In genomic region chr11:66668653-66669430, GRCh38 we compare ENCODE assay signal across 18 cellular contexts. TPM values are rescaled to one million over a fixed set of nuclear protein-coding genes. Genes with fewer than 3 reads are reported as not detected.
DNase-seq lines count a peak whose midpoint lies in the region; ATAC-seq and TF ChIP-seq lines count a peak whose summit lies in the region.
"Had no signal": no experiment of that assay in that cellular context is flagged by ENCODE, and none has a peak within 500 bp of the region (broad histone marks: within the 10 kb centered on the region; RNA-seq: fewer than 3 reads in every experiment).

No MANE protein-coding gene starts in this region.

- peak; percentile 13 to 20 for ATAC-seq in activated naive CD4-positive, alpha-beta T cell treated with anti-CD3 and anti-CD28 coated beads, Interleukin-2, amount 50 U/mL, for 72 hours
- ATAC-seq in RWPE2 (ENCODE audit: low read depth) (0 out of 3 replicates have a peak, but pooled peaks have one; percentile 12), mucosa of descending colon (peak; percentile 9), HG03354 (IDR thresholded peaks at IDR 0.05; ENCODE audit: poor library complexity, severe bottlenecking, unreplicated experiment) (no peak)

- H3K9me3 ChIP-seq in RWPE2 (ENCODE audit: severe bottlenecking) (no peaks in the 10 kb centered on the region), mucosa of descending colon (no peaks in the 10 kb centered on the region), thymus (ENCODE audit: control insufficient read depth) (no peaks in the 10 kb centered on the region)
- H3K9me3 ChIP-seq: SJSA1, stomach, vagina had no signal

- H3K27ac ChIP-seq in RWPE2 (ENCODE audit: poor library complexity, severe bottlenecking) = no peak overlapping the region
- peak overlapping the region; percentile 56 for H3K27ac ChIP-seq in thymus (ENCODE audit: low read depth)
- H3K27ac ChIP-seq: GM23248, SJSA1, stomach, vagina had no signal

- no peaks in the 10 kb centered on the region for H3K9me3 Mint-ChIP-seq in activated naive CD4-positive, alpha-beta T cell treated with anti-CD3 and anti-CD28 coated beads, Interleukin-2, amount 50 U/mL, for 72 hours
- no peaks in the 10 kb centered on the region for H3K9me3 Mint-ChIP-seq in activated naive CD4-positive, alpha-beta T cell treated with anti-CD3 and anti-CD28 coated beads, Interleukin-2, amount 10 ng/mL, durations not matched to agents 7 days and 5 days

- H3K4me1 Mint-ChIP-seq in activated naive CD4-positive, alpha-beta T cell treated with anti-CD3 and anti-CD28 coated beads, Interleukin-2, amount 10 ng/mL, durations not matched to agents 7 days and 5 days = peaks cover 15% of the 10 kb centered on the region

- 95% methylated on average over 26 of the region's 26 CpGs for whole genome bisulfite sequencing in thymus

- TF ChIP-seq CTCF in RWPE2 (IDR thresholded peaks at IDR 0.05; ENCODE audit: poor library complexity, severe bottlenecking) (no peak), mucosa of descending colon (IDR thresholded peaks at IDR 0.05) (no peak)

- peak overlapping the region; percentile 3 to 26 for H3K27ac Mint-ChIP-seq in activated naive CD4-positive, alpha-beta T cell treated with anti-CD3 and anti-CD28 coated beads, Interleukin-2, amount 50 U/mL, for 72 hours
- H3K27ac Mint-ChIP-seq in activated naive CD4-positive, alpha-beta T cell treated with anti-CD3 and anti-CD28 coated beads, Interleukin-2, amount 10 ng/mL, durations not matched to agents 7 days and 5 days = no peak overlapping the region

- H3K36me3 Mint-ChIP-seq in activated naive CD4-positive, alpha-beta T cell treated with anti-CD3 and anti-CD28 coated beads, Interleukin-2, amount 50 U/mL, for 72 hours = peaks cover 0 to 19% of the 10 kb centered on the region in 2 donors
- H3K36me3 Mint-ChIP-seq in activated naive CD4-positive, alpha-beta T cell treated with anti-CD3 and anti-CD28 coated beads, Interleukin-2, amount 10 ng/mL, durations not matched to agents 7 days and 5 days = peaks cover 41% of the 10 kb centered on the region

- H3K27me3 Mint-ChIP-seq in activated naive CD4-positive, alpha-beta T cell treated with anti-CD3 and anti-CD28 coated beads, Interleukin-2, amount 10 ng/mL, durations not matched to agents 7 days and 5 days = no peaks in the 10 kb centered on the region

- H3K27me3 ChIP-seq in RWPE2 (ENCODE audit: insufficient read depth, poor library complexity, severe bottlenecking) (no peaks in the 10 kb centered on the region), thymus (ENCODE audit: control insufficient read depth, insufficient read depth) (no peaks in the 10 kb centered on the region)
- H3K27me3 ChIP-seq: SJSA1, stomach, vagina had no signal

- no peak overlapping the region for H3K4me3 ChIP-seq in RWPE2 (ENCODE audit: severe bottlenecking)
- H3K4me3 ChIP-seq in mucosa of descending colon = no peak overlapping the region
- no peak overlapping the region for H3K4me3 ChIP-seq in thymus (ENCODE audit: low read length)
- H3K4me3 ChIP-seq: GM23248, SJSA1, stomach, vagina had no signal

- intact Hi-C loops in mucosa of descending colon (cut with DNase I, micrococcal nuclease) = no loop called here

- CTCF ChIA-PET in activated naive CD4-positive, alpha-beta T cell treated with anti-CD3 and anti-CD28 coated beads, Interleukin-2, amount 10 ng/mL, durations not matched to agents 7 days and 5 days (lab: Charles Lee) = interaction anchor here (0.6 to 0.9 kb wide), 2 partner anchors 9 to 12 kb away, joined by 3 read pairs; no protein-coding TSS in a partner anchor

- no peak overlapping the region for H3K4me3 Mint-ChIP-seq in activated naive CD4-positive, alpha-beta T cell treated with anti-CD3 and anti-CD28 coated beads, Interleukin-2, amount 10 ng/mL, durations not matched to agents 7 days and 5 days

- no peaks in the 10 kb centered on the region for H3K4me1 ChIP-seq in RWPE2 (ENCODE audit: insufficient read depth, poor library complexity, severe bottlenecking)
- H3K4me1 ChIP-seq in mucosa of descending colon (ENCODE audit: low read depth) = no peaks in the 10 kb centered on the region
- H3K4me1 ChIP-seq in thymus (ENCODE audit: control insufficient read depth, insufficient read depth, low read length) = peaks cover 13% of the 10 kb centered on the region
- H3K4me1 ChIP-seq: SJSA1 had no signal

- DNase-seq in activated naive CD4-positive, alpha-beta T cell treated with anti-CD3 and anti-CD28 coated beads, Interleukin-2, amount 50 U/mL, for 72 hours (ENCODE audit: low spot score in 2 of 2) = no peak
- no peak for DNase-seq in activated naive CD4-positive, alpha-beta T cell treated with anti-CD3 and anti-CD28 coated beads, Interleukin-2, amount 10 ng/mL, durations not matched to agents 7 days and 5 days
- no peak for DNase-seq in RWPE2 (ENCODE audit: low spot score)
- DNase-seq in mucosa of descending colon = no peak
- DNase-seq in AG08396 (ENCODE audit: low spot score) = no peak
- no peak for DNase-seq in OCI-M1 (lab: John Stamatoyannopoulos, UW)
- DNase-seq: activated CD4-positive, alpha-beta T cell treated with anti-CD3 and anti-CD28 coated beads for 48 hours; central memory CD4-positive, alpha-beta T cell; GDM1; GM23248; Kasumi-1; NCI-H187 treated with DMSO at 0.1 percent for 48 hours; NCI-H446; stomach had no signal

- peaks cover 62% of the 10 kb centered on the region for H3K36me3 ChIP-seq in RWPE2 (ENCODE audit: low read depth)
- no peaks in the 10 kb centered on the region for H3K36me3 ChIP-seq in mucosa of descending colon (ENCODE audit: low read depth)
- peaks cover 24% of the 10 kb centered on the region for H3K36me3 ChIP-seq in thymus (ENCODE audit: control insufficient read depth, insufficient read depth)

RNA-seq across cellular contexts. Expression of gene RBM4B, which starts 8.8 kb away (rescaled TPM):
- 10 to 100 TPM; 15.2 to 19.8 TPM for total RNA-seq in activated naive CD4-positive, alpha-beta T cell treated with anti-CD3 and anti-CD28 coated beads, Interleukin-2, amount 50 U/mL, for 72 hours
- total RNA-seq in mucosa of descending colon = 10 to 100 TPM; 16.7 to 22.7 (median 16.7) TPM
- polyA plus RNA-seq in thymus = 17.9 TPM

RNA-seq across cellular contexts. Expression of gene RBM4, which starts 30.3 kb away (rescaled TPM):
- total RNA-seq in activated naive CD4-positive, alpha-beta T cell treated with anti-CD3 and anti-CD28 coated beads, Interleukin-2, amount 50 U/mL, for 72 hours = 100 to 1,000 TPM in 1 of 2 donors, 10 to 100 TPM in 1; 87.0 to 132 TPM
- 100 to 1,000 TPM; 101 to 125 (median 104) TPM for total RNA-seq in mucosa of descending colon
- polyA plus RNA-seq in thymus = 121 TPM

RNA-seq across cellular contexts. Expression of gene RBM14, which starts 52.4 kb away (rescaled TPM):
- 100 to 1,000 TPM; 147 to 182 TPM for total RNA-seq in activated naive CD4-positive, alpha-beta T cell treated with anti-CD3 and anti-CD28 coated beads, Interleukin-2, amount 50 U/mL, for 72 hours
- total RNA-seq in mucosa of descending colon = 10 to 100 TPM; 63.8 to 87.0 (median 72.6) TPM
- 70.4 TPM for polyA plus RNA-seq in thymus
